In the genomic region with DNA sequence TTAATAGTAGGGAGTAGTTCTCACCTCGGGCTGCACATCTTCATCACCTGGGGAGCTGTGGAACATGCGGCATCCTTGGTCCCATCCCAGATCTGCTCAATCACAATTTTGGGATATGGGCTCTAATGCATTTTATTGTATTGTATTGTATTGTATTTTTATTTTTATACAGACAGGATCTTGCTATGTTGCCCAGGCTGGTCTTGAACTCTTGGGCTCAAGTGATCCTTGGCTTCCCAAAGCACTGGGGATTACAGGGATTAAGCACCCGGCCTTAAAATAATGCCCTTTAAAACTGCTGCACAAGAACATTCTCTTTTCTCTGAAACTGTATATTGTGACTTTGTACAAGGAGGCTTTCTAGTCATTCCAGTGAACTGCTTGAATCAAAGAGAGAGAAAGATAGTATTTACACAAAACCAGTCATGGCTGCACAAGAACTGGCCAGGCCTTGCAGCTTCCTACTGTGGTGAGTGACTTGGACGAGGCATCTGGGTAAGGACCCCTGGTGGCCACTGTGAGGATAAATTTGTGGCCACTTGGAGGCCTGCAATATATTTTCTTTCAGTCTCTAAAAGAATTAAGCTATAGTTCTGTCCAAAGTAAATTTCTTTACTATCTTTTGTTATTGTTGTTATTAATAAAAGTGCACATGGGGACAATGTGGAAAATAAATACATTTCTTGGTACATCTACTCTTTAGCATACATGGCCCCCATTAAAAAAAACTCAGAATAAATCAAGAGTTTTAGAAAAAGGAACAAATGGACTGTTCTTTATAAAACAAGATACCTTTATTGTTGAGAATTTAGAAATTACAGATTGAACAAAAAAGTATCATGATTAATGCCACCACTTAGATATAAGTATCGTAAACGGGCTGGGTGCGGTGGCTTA, we compare ENCODE assay signal across 8 cellular contexts.
A peak's percentile ranks its signal among the peaks of the same experiment; 100 is the strongest.
DNase-seq lines count a peak whose midpoint lies in the region; ATAC-seq lines count a peak whose summit lies in the region.

No MANE protein-coding gene starts in this region.

- peak; percentile 79 for ATAC-seq in GM21825 (IDR thresholded peaks at IDR 0.05; ENCODE audit: unreplicated experiment)

- DNase-seq in DMS53 (lab: John Stamatoyannopoulos, UW) (peak; percentile 91), NCI-H146 treated with DMSO at 0.1 percent for 48 hours (lab: John Stamatoyannopoulos, UW; ENCODE audit: unreplicated experiment) (peak; percentile 39), T1000 (lab: John Stamatoyannopoulos, UW) (peak; percentile 8), astrocyte of the hippocampus (ENCODE audit: low read depth, low spot score) (peak; percentile 85), hypothalamus (lab: John Stamatoyannopoulos, UW) (peak in 31 of 51 donors; percentile 2 to 67 (median 23)), smooth muscle cell of the brain vasculature (ENCODE audit: low read depth, low spot score) (peak; percentile 52), DMS153 (lab: John Stamatoyannopoulos, UW) (no peak)
